In genomic region chr9:129595903-129596540, GRCh38 we compare ENCODE assay signal across 11 cellular contexts. TPM values are rescaled to one million over a fixed set of nuclear protein-coding genes. Genes with fewer than 3 reads are reported as not detected.
A peak's percentile ranks its signal among the peaks of the same experiment; 100 is the strongest.
DNase-seq lines count a peak whose midpoint lies in the region; ATAC-seq and TF ChIP-seq lines count a peak whose summit lies in the region.
"Had no signal": no experiment of that assay in that cellular context is flagged by ENCODE, and none has a peak within 500 bp of the region (broad histone marks: within the 10 kb centered on the region; RNA-seq: fewer than 3 reads in every experiment).

No MANE protein-coding gene starts in this region.

- no peaks in the 10 kb centered on the region for H3K36me3 ChIP-seq in CD8-positive, alpha-beta T cell (ENCODE audit: insufficient read depth, low read length)
- H3K36me3 ChIP-seq in NT2/D1 (ENCODE audit: insufficient read depth, insufficient read length, low read length) (no peaks in the 10 kb centered on the region), prostate gland (no peaks in the 10 kb centered on the region)

- H3K4me1 ChIP-seq in CD8-positive, alpha-beta T cell (ENCODE audit: insufficient read depth, low read length) = peaks cover 14% of the 10 kb centered on the region
- H3K4me1 ChIP-seq in NT2/D1 (ENCODE audit: insufficient read depth, insufficient read length) (peaks cover 16% of the 10 kb centered on the region), prostate gland (replicated peaks) (peaks cover 9% of the 10 kb centered on the region)

- no peaks in the 10 kb centered on the region for H3K9me3 Mint-ChIP-seq in CD8-positive, alpha-beta T cell
- H3K9me3 Mint-ChIP-seq in endothelial cell (ENCODE audit: unreplicated experiment) = no peaks in the 10 kb centered on the region

- ATAC-seq in CD8-positive, alpha-beta T cell = no peak
- no peak for ATAC-seq in GM18907 (IDR thresholded peaks at IDR 0.05; ENCODE audit: unreplicated experiment)
- ATAC-seq in HG02973 (IDR thresholded peaks at IDR 0.05; ENCODE audit: unreplicated experiment) = no peak
- no peak for ATAC-seq in GM21717 (IDR thresholded peaks at IDR 0.05; ENCODE audit: unreplicated experiment)

- CTCF ChIA-PET in CD8-positive, alpha-beta T cell (lab: Charles Lee) = interaction anchor here (0.7 to 1.1 kb wide), 4 partner anchors 24 to 464 kb away, joined by 3 to 4 read pairs (median 3); no protein-coding TSS in a partner anchor

- TF ChIP-seq CTCF in CD8-positive, alpha-beta T cell (IDR thresholded peaks at IDR 0.05) = no peak
- TF ChIP-seq CTCF in endothelial cell (IDR thresholded peaks at IDR 0.05; ENCODE audit: unreplicated experiment) = no peak
- no peak for TF ChIP-seq CTCF in prostate gland (IDR thresholded peaks at IDR 0.05)

- H3K9ac ChIP-seq in NT2/D1 (ENCODE audit: insufficient read length, low read depth) = peak overlapping the region; percentile 92

- H3K4me3 Mint-ChIP-seq in CD8-positive, alpha-beta T cell = peak overlapping the region; percentile 2
- H3K4me3 Mint-ChIP-seq in endothelial cell (ENCODE audit: unreplicated experiment) = peak overlapping the region; percentile 73

- H3K4me1 Mint-ChIP-seq in CD8-positive, alpha-beta T cell (ENCODE audit: low read depth) = peaks cover 16% of the 10 kb centered on the region
- H3K4me1 Mint-ChIP-seq in endothelial cell (ENCODE audit: unreplicated experiment) = peaks cover 23% of the 10 kb centered on the region

- H3K27ac ChIP-seq in CD8-positive, alpha-beta T cell (ENCODE audit: low read depth, low read length) = no peak overlapping the region
- peak overlapping the region; percentile 80 to 93 for H3K27ac ChIP-seq in prostate gland
- H3K27ac ChIP-seq: VCaP had no signal

- no peaks in the 10 kb centered on the region for H3K27me3 ChIP-seq in CD8-positive, alpha-beta T cell (ENCODE audit: insufficient read depth, low read length)
- H3K27me3 ChIP-seq in NT2/D1 (ENCODE audit: insufficient read depth, insufficient read length) = no peaks in the 10 kb centered on the region
- H3K27me3 ChIP-seq in prostate gland (replicated peaks; ENCODE audit: insufficient read depth) = no peaks in the 10 kb centered on the region

- no peaks in the 10 kb centered on the region for H3K9me3 ChIP-seq in CD8-positive, alpha-beta T cell (ENCODE audit: low read length)
- no peaks in the 10 kb centered on the region for H3K9me3 ChIP-seq in NT2/D1 (ENCODE audit: insufficient read depth, low read length)
- H3K9me3 ChIP-seq in prostate gland = no peaks in the 10 kb centered on the region

- no peak overlapping the region for H3K27ac Mint-ChIP-seq in CD8-positive, alpha-beta T cell
- H3K27ac Mint-ChIP-seq in endothelial cell (ENCODE audit: unreplicated experiment) = peak overlapping the region; percentile 67

- no peaks in the 10 kb centered on the region for H3K36me3 Mint-ChIP-seq in CD8-positive, alpha-beta T cell
- no peaks in the 10 kb centered on the region for H3K36me3 Mint-ChIP-seq in endothelial cell (ENCODE audit: low read depth, unreplicated experiment)

- intact Hi-C loops in CD8-positive, alpha-beta T cell (cut with DNase I, micrococcal nuclease) = no loop called here
- intact Hi-C loops in prostate gland (cut with DNase I) = loop anchor here (5.0 kb wide), 3 partner anchors 39 to 114 kb away; no protein-coding TSS in a partner anchor

- no peak overlapping the region for H3K4me3 ChIP-seq in CD8-positive, alpha-beta T cell (ENCODE audit: low read depth, low read length)
- H3K4me3 ChIP-seq in NT2/D1 (ENCODE audit: insufficient read length, low read depth) (peak overlapping the region; percentile 75), prostate gland (no peak overlapping the region)

- no peaks in the 10 kb centered on the region for H3K27me3 Mint-ChIP-seq in CD8-positive, alpha-beta T cell (ENCODE audit: low read depth)
- peaks cover 12% of the 10 kb centered on the region for H3K27me3 Mint-ChIP-seq in endothelial cell (ENCODE audit: unreplicated experiment)

- POLR2A ChIA-PET in CD8-positive, alpha-beta T cell (lab: Charles Lee) = interaction anchor here (0.7 to 1.1 kb wide), 2 partner anchors 10 to 99 kb away, joined by 3 to 4 read pairs; no protein-coding TSS in a partner anchor

- no peak for DNase-seq in CD8-positive, alpha-beta T cell
- no peak for DNase-seq in NT2/D1 (ENCODE audit: low read depth, low spot score)
- no peak for DNase-seq in endothelial cell (ENCODE audit: low spot score)
- no peak for DNase-seq in prostate gland (ENCODE audit: low spot score)
- no peak for DNase-seq in globus pallidus (ENCODE audit: low spot score)
- DNase-seq: amniotic stem cell, posterior cingulate gyrus had no signal

- no peak for TF ChIP-seq POLR2A in prostate gland (IDR thresholded peaks at IDR 0.05)

- WGBS in prostate gland = 84% methylated on average over 6 of the region's 6 CpGs

RNA-seq across cellular contexts. Expression of gene C9orf50, which starts 24.9 kb away (rescaled TPM):
- under 1 TPM in 1 of 2 experiments, not detected in 1; 0.19 TPM for total RNA-seq in CD8-positive, alpha-beta T cell
- total RNA-seq in endothelial cell (ENCODE audit: unreplicated experiment) (not detected), prostate gland (not detected)

RNA-seq across cellular contexts. Expression of gene NTMT1, which starts 29.9 kb away (rescaled TPM):
- total RNA-seq in CD8-positive, alpha-beta T cell = 10 to 100 TPM; 48.1 to 51.1 TPM
- total RNA-seq in endothelial cell (ENCODE audit: unreplicated experiment) (16.7 TPM), prostate gland (10 to 100 TPM; 25.4 to 53.7 TPM)

RNA-seq across cellular contexts. Expression of gene ASB6, which starts 45.9 kb away (rescaled TPM):
- 10 to 100 TPM; 39.9 to 42.0 TPM for total RNA-seq in CD8-positive, alpha-beta T cell
- total RNA-seq in endothelial cell (ENCODE audit: unreplicated experiment) = 26.2 TPM
- total RNA-seq in prostate gland = 10 to 100 TPM; 25.2 to 50.3 TPM
